Comparison of ENCODE assay signal across 18 cellular contexts in genomic region chr16:86516618-86517003, GRCh38. TPM values are rescaled to one million over a fixed set of nuclear protein-coding genes. Genes with fewer than 3 reads are reported as not detected.
DNase-seq lines count a peak whose midpoint lies in the region; ATAC-seq and TF ChIP-seq lines count a peak whose summit lies in the region.
"Had no signal": no experiment of that assay in that cellular context is flagged by ENCODE, and none has a peak within 500 bp of the region (broad histone marks: within the 10 kb centered on the region; RNA-seq: fewer than 3 reads in every experiment).

No MANE protein-coding gene starts in this region.

- H2BK120ac ChIP-seq in IMR-90 (ENCODE audit: low read depth, low read length), result peak overlapping the region; percentile 86

- H3K4me2 ChIP-seq in IMR-90 (ENCODE audit: low read depth, low read length) (peak overlapping the region; percentile 61), smooth muscle cell (peak overlapping the region; percentile 89)

- peak overlapping the region; percentile 94 for H3K14ac ChIP-seq in IMR-90 (replicated peaks; ENCODE audit: low read depth, low read length)

- H2AFZ ChIP-seq in IMR-90 (replicated peaks; ENCODE audit: low read length, poor library complexity) (peak overlapping the region; percentile 69), smooth muscle cell (ENCODE audit: low read depth) (no peak overlapping the region)
- H2AFZ ChIP-seq: parathyroid adenoma had no signal

- peak overlapping the region; percentile 71 for H4K91ac ChIP-seq in IMR-90 (ENCODE audit: insufficient read depth, low read depth, low read length)

- H3K27me3 Mint-ChIP-seq in CD4-positive, alpha-beta T cell, result peaks cover 78% of the 10 kb centered on the region

- H4K20me1 ChIP-seq in IMR-90 (ENCODE audit: insufficient read depth, low read length), result peaks cover 57% of the 10 kb centered on the region
- H4K20me1 ChIP-seq in smooth muscle cell (ENCODE audit: low read depth), result peaks cover 41% of the 10 kb centered on the region

- in situ Hi-C loops in IMR-90 (cut with MboI; ENCODE audit: low sequenced_read_pairs), result loop anchor here (5.0 kb wide), 2 partner anchors 444 to 694 kb away; no protein-coding TSS in a partner anchor

- ATAC-seq in IMR-90 (ENCODE audit: low read depth) (peak; percentile 0; the same call in 1 of the 2 replicates), lower lobe of right lung (peak in 1 of 2 donors; percentile 5), HG03025 (IDR thresholded peaks at IDR 0.05; ENCODE audit: low FRiP score, unreplicated experiment) (no peak)
- ATAC-seq in stimulated activated naive CD8-positive, alpha-beta T cell treated with anti-CD3 and anti-CD28 coated beads, Interleukin-15, Interleukin-2, amounts not matched to agents 100 U/mL and 50 U/mL, for 24 hours, result no peak
- no peak for ATAC-seq in CD4-positive, alpha-beta T cell (ENCODE audit: poor library complexity)
- ATAC-seq: PC-3 had no signal

- POLR2A ChIA-PET in IMR-90 (lab: Charles Lee; ENCODE audit: unreplicated experiment), result interaction anchor here (0.6 to 1.4 kb wide), 3 partner anchors 10 to 303 kb away, joined by 3 to 7 read pairs (median 3); no protein-coding TSS in a partner anchor
- POLR2A ChIA-PET in CD4-positive, alpha-beta T cell (lab: Charles Lee), result no interaction called here

- H3K9me1 ChIP-seq in IMR-90 (ENCODE audit: insufficient read depth, low read length), result peaks cover 5% of the 10 kb centered on the region

- 7% methylated on average over 15 of the region's 29 CpGs; no CpG with 5 or more reads in 1 of the 2 experiments for WGBS in IMR-90 (ENCODE audit: extremely low coverage in 2 of 2, insufficient read length in 1 of 2), 2 experiments
- WGBS in smooth muscle cell (ENCODE audit: low lambda C conversion rate), result 8% methylated on average over 29 of the region's 29 CpGs

- no TSS peak for BruUV-seq in IMR-90 (replicated peaks; lab: Mats Ljungman, UMichigan)

- peak overlapping the region; percentile 97 for H3K4ac ChIP-seq in IMR-90 (ENCODE audit: low read depth, low read length)

- DNase-seq in IMR-90, result peak; percentile 63
- peak; percentile 78 for DNase-seq in choroid plexus epithelial cell (ENCODE audit: low read depth)
- DNase-seq in lower lobe of right lung, result no peak
- peak; percentile 49 for DNase-seq in smooth muscle cell (lab: John Stamatoyannopoulos, UW; ENCODE audit: unreplicated experiment)
- no peak for DNase-seq in epidermal melanocyte (ENCODE audit: insufficient read length, low spot score)
- no peak for DNase-seq in stimulated activated naive CD8-positive, alpha-beta T cell treated with anti-CD3 and anti-CD28 coated beads, Interleukin-15, Interleukin-2, amounts not matched to agents 100 U/mL and 50 U/mL, for 24 hours
- no peak for DNase-seq in CD4-positive, alpha-beta T cell
- DNase-seq: activated B cell treated with CpG ODN at 0.5 μM for 24 hours; activated CD8-positive, alpha-beta memory T cell treated with anti-CD3 and anti-CD28 coated beads, Interleukin-2, amount 50 U/mL, for 48 hours; activated naive CD8-positive, alpha-beta T cell treated with anti-CD3 and anti-CD28 coated beads for 36 hours; cortex of kidney; NCI-H187; NCI-H510A treated with DMSO at 0.1 percent for 48 hours; PC-3 had no signal

- H4K5ac ChIP-seq in IMR-90 (ENCODE audit: low read depth, low read length), result peak overlapping the region; percentile 73; the same call in 1 of the 2 replicates

- peak overlapping the region; percentile 85; the same call in 2 of the 3 replicates for H2BK15ac ChIP-seq in IMR-90 (ENCODE audit: low read depth, low read length)

- H3K27ac ChIP-seq in IMR-90 (ENCODE audit: insufficient read depth, low read length), result peak overlapping the region; percentile 98
- H3K27ac ChIP-seq in lower lobe of right lung, result peak overlapping the region; percentile 89
- H3K27ac ChIP-seq in smooth muscle cell (ENCODE audit: low read depth), result peak overlapping the region; percentile 83
- no peak overlapping the region for H3K27ac ChIP-seq in CD4-positive, alpha-beta T cell (ENCODE audit: low read depth, low read length)
- H3K27ac ChIP-seq: parathyroid adenoma, thoracic aorta had no signal

- peaks cover 0 to 39% of the 10 kb centered on the region in 2 experiments; a peak in 2 of 4 replicates for H3K79me1 ChIP-seq in IMR-90 (ENCODE audit: low read depth in 1 of 2, low read length in 2 of 2)

- peaks cover 59% of the 10 kb centered on the region for H3K36me3 ChIP-seq in IMR-90 (ENCODE audit: control insufficient read depth, insufficient read depth, low read length)
- H3K36me3 ChIP-seq in lower lobe of right lung, result no peaks in the 10 kb centered on the region
- no peaks in the 10 kb centered on the region for H3K36me3 ChIP-seq in smooth muscle cell (ENCODE audit: low read depth)
- H3K36me3 ChIP-seq: thoracic aorta had no signal

- no peak; the same call in 1 of the 2 replicates for TF ChIP-seq POLR2A in IMR-90 (IDR thresholded peaks at IDR 0.05; ENCODE audit: low read depth, low read length)

- H3K79me2 ChIP-seq in smooth muscle cell (ENCODE audit: low read depth), result peaks cover 48% of the 10 kb centered on the region
- H3K79me2 ChIP-seq: parathyroid adenoma had no signal

- H3F3A ChIP-seq in smooth muscle cell (ENCODE audit: low read depth), result peaks cover 6% of the 10 kb centered on the region

- intact Hi-C loops in IMR-90 (cut with micrococcal nuclease), result loop anchor here (1.0 kb wide), 1 partner anchor 695 kb away; no protein-coding TSS in a partner anchor
- intact Hi-C loops in lower lobe of right lung (cut with DNase I), result no loop called here
- intact Hi-C loops in CD4-positive, alpha-beta T cell (cut with DNase I, micrococcal nuclease), result loop anchor here in 1 of 2 experiments (10.0 kb wide), 1 partner anchor 692 kb away; no protein-coding TSS in a partner anchor

- peak overlapping the region; percentile 85 for H3K23ac ChIP-seq in IMR-90 (ENCODE audit: low read depth, low read length)

- H3K4me3 ChIP-seq in IMR-90 (ENCODE audit: insufficient read depth, low read depth, low read length) (peak overlapping the region; percentile 99), choroid plexus epithelial cell (ENCODE audit: low read depth, low read length) (peak overlapping the region; percentile 59), lower lobe of right lung (peak overlapping the region; percentile 66), smooth muscle cell (peak overlapping the region; percentile 73)
- H3K4me3 ChIP-seq: thoracic aorta had no signal

- peak overlapping the region; percentile 82 to 91 for H4K8ac ChIP-seq in IMR-90 (ENCODE audit: low read depth in 2 of 2, low read length in 2 of 2)

- peak overlapping the region; percentile 33 for H2AK5ac ChIP-seq in IMR-90 (ENCODE audit: low read depth, low read length)

- no peak for TF ChIP-seq RAD21 in IMR-90 (IDR thresholded peaks at IDR 0.05; ENCODE audit: low read length)

- peaks cover 23% of the 10 kb centered on the region for H3K4me1 Mint-ChIP-seq in CD4-positive, alpha-beta T cell (ENCODE audit: low read depth)

- no peak overlapping the region for H3K4me3 Mint-ChIP-seq in CD4-positive, alpha-beta T cell
- H3K4me3 Mint-ChIP-seq: activated B cell treated with CpG ODN at 0.5 μM for 24 hours; activated naive CD8-positive, alpha-beta T cell treated with anti-CD3 and anti-CD28 coated beads for 36 hours; memory B cell had no signal

- H3K4me1 ChIP-seq in IMR-90 (ENCODE audit: control insufficient read depth, insufficient read depth, low read length) (peaks cover 14% of the 10 kb centered on the region), lower lobe of right lung (peaks cover 22% of the 10 kb centered on the region), smooth muscle cell (ENCODE audit: low read depth) (peaks cover 6% of the 10 kb centered on the region)
- H3K4me1 ChIP-seq: parathyroid adenoma had no signal

- no peaks in the 10 kb centered on the region for H3K9me3 ChIP-seq in IMR-90 (ENCODE audit: control insufficient read depth, insufficient read depth, low read length)
- H3K9me3 ChIP-seq in lower lobe of right lung, result no peaks in the 10 kb centered on the region
- no peaks in the 10 kb centered on the region for H3K9me3 ChIP-seq in smooth muscle cell (replicated peaks; ENCODE audit: low read depth)
- H3K9me3 ChIP-seq in CD4-positive, alpha-beta T cell (ENCODE audit: control insufficient read depth, low read length), result no peaks in the 10 kb centered on the region
- H3K9me3 ChIP-seq: thoracic aorta had no signal

- H3K9ac ChIP-seq in IMR-90 (ENCODE audit: low read depth, low read length), result peak overlapping the region; percentile 100
- peak overlapping the region; percentile 22 for H3K9ac ChIP-seq in smooth muscle cell (ENCODE audit: low read depth)
- H3K9ac ChIP-seq: parathyroid adenoma had no signal

- TF ChIP-seq CTCF in IMR-90 (conservative IDR thresholded peaks at IDR 0.05; ENCODE audit: low read depth, low read length) (no peak), choroid plexus epithelial cell (conservative IDR thresholded peaks at IDR 0.05; ENCODE audit: low read depth, low read length) (no peak), lower lobe of right lung (IDR thresholded peaks at IDR 0.05) (no peak), smooth muscle cell (IDR thresholded peaks at IDR 0.05; ENCODE audit: borderline replicate concordance, insufficient read depth, poor library complexity, severe bottlenecking) (no peak)
- no peak for TF ChIP-seq CTCF in CD4-positive, alpha-beta T cell (IDR thresholded peaks at IDR 0.05)

- H3K18ac ChIP-seq in IMR-90 (ENCODE audit: low read depth, low read length), result peak overlapping the region; percentile 59

- H3K56ac ChIP-seq in IMR-90 (ENCODE audit: extremely low read depth, insufficient read depth, low read length), result peak overlapping the region; percentile 99

- H3K27ac Mint-ChIP-seq in CD4-positive, alpha-beta T cell, result no peak overlapping the region
- H3K27ac Mint-ChIP-seq: activated B cell treated with CpG ODN at 0.5 μM for 24 hours; activated naive CD8-positive, alpha-beta T cell treated with anti-CD3 and anti-CD28 coated beads for 36 hours; memory B cell had no signal

- CTCF ChIA-PET in IMR-90 (lab: Yijun Ruan, JAX), result interaction anchor here (1.7 kb wide), 1 partner anchor 444 kb away, joined by 11 read pairs; no protein-coding TSS in a partner anchor
- CTCF ChIA-PET in CD4-positive, alpha-beta T cell (lab: Charles Lee), result no interaction called here

- peak overlapping the region; percentile 97 for H2BK5ac ChIP-seq in IMR-90 (ENCODE audit: low read depth, low read length, poor library complexity, severe bottlenecking)

- H3K27me3 ChIP-seq in IMR-90 (ENCODE audit: control insufficient read depth, insufficient read depth, low read length) (no peaks in the 10 kb centered on the region), lower lobe of right lung (ENCODE audit: low read depth) (peaks cover 76% of the 10 kb centered on the region), smooth muscle cell (ENCODE audit: low read depth) (peaks cover 42% of the 10 kb centered on the region)
- peaks cover 90% of the 10 kb centered on the region for H3K27me3 ChIP-seq in CD4-positive, alpha-beta T cell (ENCODE audit: control insufficient read depth, insufficient read depth, low read length)

- H2AK9ac ChIP-seq in IMR-90 (replicated peaks; ENCODE audit: low read depth, low read length, poor library complexity), result peak overlapping the region; percentile 89

- H3K9me3 Mint-ChIP-seq in CD4-positive, alpha-beta T cell, result no peaks in the 10 kb centered on the region
- H3K9me3 Mint-ChIP-seq: activated B cell treated with CpG ODN at 0.5 μM for 24 hours; activated naive CD8-positive, alpha-beta T cell treated with anti-CD3 and anti-CD28 coated beads for 36 hours; memory B cell had no signal

- dilution Hi-C loops in IMR-90 (cut with HindIII; ENCODE audit: low sequenced_read_pairs, unreplicated experiment), result no loop called here

- H3K36me3 Mint-ChIP-seq in CD4-positive, alpha-beta T cell (ENCODE audit: low read depth), result no peaks in the 10 kb centered on the region
- H3K36me3 Mint-ChIP-seq: memory B cell had no signal

- H2BK20ac ChIP-seq in IMR-90 (ENCODE audit: low read depth, low read length), result 0 out of 2 replicates have a peak overlapping the region, but pooled peaks have one; percentile 17

RNA-seq across cellular contexts. Expression of gene FOXF1, which starts 6.3 kb away (rescaled TPM):
- total RNA-seq in IMR-90 (2012; rRNA removed) (2.7 and 4.2 TPM in 2 replicates), lower lobe of right lung (31.2 TPM), smooth muscle cell (15.6 and 24.7 TPM in 2 replicates)
- polyA plus RNA-seq in IMR-90 (2012; rRNA removed) (33.0 and 34.5 TPM in 2 replicates), smooth muscle cell (30.5 and 31.5 TPM in 2 replicates)
- polyA plus RNA-seq in IMR-90 (2012; cell fraction: cytosol; rRNA removed), result 33.7 and 84.8 TPM in 2 replicates
- polyA plus RNA-seq in IMR-90 (2012; cell fraction: nucleus; rRNA removed; ENCODE audit: low replicate concordance), result 98.2 and 101 TPM in 2 replicates
- not detected for total RNA-seq in CD4-positive, alpha-beta T cell
- total RNA-seq: activated B cell treated with CpG ODN at 0.5 μM for 24 hours; activated naive CD8-positive, alpha-beta T cell treated with anti-CD3 and anti-CD28 coated beads for 36 hours; PC-3 had no signal

RNA-seq across cellular contexts. Expression of gene MTHFSD, which starts 38.4 kb away (rescaled TPM):
- total RNA-seq in IMR-90 (2012; rRNA removed) (7.8 and 8.2 TPM in 2 replicates), lower lobe of right lung (21.2 TPM), smooth muscle cell (14.7 and 23.0 TPM in 2 replicates)
- polyA plus RNA-seq in IMR-90 (2012; rRNA removed) (13.7 and 16.8 TPM in 2 replicates), smooth muscle cell (13.3 and 16.5 TPM in 2 replicates)
- 5.6 and 7.9 TPM in 2 replicates for polyA plus RNA-seq in IMR-90 (2012; cell fraction: cytosol; rRNA removed)
- polyA plus RNA-seq in IMR-90 (2012; cell fraction: nucleus; rRNA removed; ENCODE audit: low replicate concordance), result 71.8 and 97.1 TPM in 2 replicates
- total RNA-seq in CD4-positive, alpha-beta T cell, result 1 to 10 TPM; 7.3 to 7.9 TPM

RNA-seq across cellular contexts. Expression of gene FOXC2, which starts 50.0 kb away (rescaled TPM):
- total RNA-seq in IMR-90 (2012; rRNA removed) (0.90 and 1.1 TPM in 2 replicates), lower lobe of right lung (1.6 TPM), smooth muscle cell (2.7 and 2.8 TPM in 2 replicates)
- polyA plus RNA-seq in IMR-90 (2012; rRNA removed) (6.4 and 9.2 TPM in 2 replicates), smooth muscle cell (18.0 and 18.1 TPM in 2 replicates)
- polyA plus RNA-seq in IMR-90 (2012; cell fraction: cytosol; rRNA removed), result 5.5 and 8.7 TPM in 2 replicates
- 4.3 and 7.4 TPM in 2 replicates for polyA plus RNA-seq in IMR-90 (2012; cell fraction: nucleus; rRNA removed; ENCODE audit: low replicate concordance)
- under 1 TPM; 0.11 to 0.19 TPM for total RNA-seq in CD4-positive, alpha-beta T cell
- total RNA-seq: activated B cell treated with CpG ODN at 0.5 μM for 24 hours; activated naive CD8-positive, alpha-beta T cell treated with anti-CD3 and anti-CD28 coated beads for 36 hours; PC-3 had no signal

Comparison
In these comparisons a context has a peak if more than half of its experiments do, and no peak if none do; other contexts are left out.
1. DNase-seq: peak in IMR-90 (single experiment), choroid plexus epithelial cell (single experiment) and smooth muscle cell (single experiment); none in lower lobe of right lung (single experiment), epidermal melanocyte (single experiment), stimulated activated naive CD8-positive, alpha-beta T cell treated with anti-CD3 and anti-CD28 coated beads, Interleukin-15, Interleukin-2, amounts not matched to agents 100 U/mL and 50 U/mL, for 24 hours (single experiment) and CD4-positive, alpha-beta T cell (0 of 10).
2. Peak in every context shown above with its lines, with median percentiles within 50 percentile points of each other: H3K4me3 ChIP-seq.